ENCODE assay signal across 1 cellular context in genomic region chr6:16471222-16471784, GRCh38.
TF ChIP-seq lines count a peak whose summit lies in the region.

No MANE protein-coding gene starts in this region.

TF ChIP-seq in GM12878, 131 proteins besides CTCF, POLR2A, EP300 and RAD21 (continued from another document and continues in another):
- TF ChIP-seq E4F1 (IDR thresholded peaks at IDR 0.05; ENCODE audit: borderline replicate concordance, partially characterized antibody) (no peak), PBX3 (IDR thresholded peaks at IDR 0.05; ENCODE audit: insufficient replicate concordance, low read depth, low read length) (no peak), ATF2 (IDR thresholded peaks at IDR 0.05; ENCODE audit: low read length) (peak; percentile 56; the same call in 1 of the 2 replicates), EZH2 (IDR thresholded peaks at IDR 0.05; ENCODE audit: borderline replicate concordance, control insufficient read depth, low read depth, low read length) (no peak), IKZF1 (conservative IDR thresholded peaks at IDR 0.05) (peak; percentile 87), HDGF (IDR thresholded peaks at IDR 0.05) (no peak), ZNF207 (IDR thresholded peaks at IDR 0.05; ENCODE audit: borderline replicate concordance) (no peak), SMC3 (IDR thresholded peaks at IDR 0.05; ENCODE audit: borderline replicate concordance, low read length) (no peak), USF1 (IDR thresholded peaks at IDR 0.05; ENCODE audit: borderline replicate concordance, extremely low read length, insufficient read depth, low read depth, low read length) (no peak), SIX5 (IDR thresholded peaks at IDR 0.05; ENCODE audit: low read depth, low read length, severe bottlenecking) (no peak), NBN (IDR thresholded peaks at IDR 0.05) (peak; percentile 90), ZZZ3 (IDR thresholded peaks at IDR 0.05; ENCODE audit: control insufficient read depth, insufficient read length, low read depth) (no peak), SREBF1 (IDR thresholded peaks at IDR 0.05; ENCODE audit: low read length) (no peak), STAT3 (IDR thresholded peaks at IDR 0.05; ENCODE audit: low read depth, low read length) (no peak), RUNX3 (IDR thresholded peaks at IDR 0.05; ENCODE audit: low read length) (peak; percentile 52; the same call in 1 of the 2 replicates), SPI1 (IDR thresholded peaks at IDR 0.05; ENCODE audit: borderline replicate concordance, insufficient read depth, low read depth, low read length) (no peak), HDAC6 (IDR thresholded peaks at IDR 0.05; ENCODE audit: unreplicated experiment) (no peak), MYB (IDR thresholded peaks at IDR 0.05; ENCODE audit: borderline replicate concordance, low read depth, low read length) (no peak), POU2F2 (IDR thresholded peaks at IDR 0.05; ENCODE audit: borderline replicate concordance, low read depth, low read length) (peak; percentile 98), BCL3 (IDR thresholded peaks at IDR 0.05; ENCODE audit: borderline replicate concordance, insufficient read depth, low read depth, low read length, poor library complexity, severe bottlenecking) (peak; percentile 60), ZBTB11 (CRISPR knock-in tag; IDR thresholded peaks at IDR 0.05) (no peak), NKRF (conservative IDR thresholded peaks at IDR 0.05) (no peak), TCF3 (IDR thresholded peaks at IDR 0.05; ENCODE audit: borderline replicate concordance, insufficient read depth, low read depth, low read length) (0 out of 2 replicates have a peak, but pooled peaks have one; percentile 24), E2F8 (IDR thresholded peaks at IDR 0.05; ENCODE audit: low read depth, partially characterized antibody) (peak; percentile 17), RFX5 (IDR thresholded peaks at IDR 0.05; ENCODE audit: low read depth, low read length) (peak; percentile 78), ZNF622 (IDR thresholded peaks at IDR 0.05) (no peak), PAX8 (IDR thresholded peaks at IDR 0.05) (no peak), ZBTB33 (IDR thresholded peaks at IDR 0.05) (no peak), CHD1 (IDR thresholded peaks at IDR 0.05; ENCODE audit: low read depth, low read length) (no peak), ZNF687 (IDR thresholded peaks at IDR 0.05) (peak; percentile 96), NRF1 (conservative IDR thresholded peaks at IDR 0.05; ENCODE audit: low read depth, low read length) (no peak), CBX3 (IDR thresholded peaks at IDR 0.05; ENCODE audit: borderline replicate concordance, low read depth) (no peak)
